1 cellular context compared by ENCODE assay signal in the genomic region with DNA sequence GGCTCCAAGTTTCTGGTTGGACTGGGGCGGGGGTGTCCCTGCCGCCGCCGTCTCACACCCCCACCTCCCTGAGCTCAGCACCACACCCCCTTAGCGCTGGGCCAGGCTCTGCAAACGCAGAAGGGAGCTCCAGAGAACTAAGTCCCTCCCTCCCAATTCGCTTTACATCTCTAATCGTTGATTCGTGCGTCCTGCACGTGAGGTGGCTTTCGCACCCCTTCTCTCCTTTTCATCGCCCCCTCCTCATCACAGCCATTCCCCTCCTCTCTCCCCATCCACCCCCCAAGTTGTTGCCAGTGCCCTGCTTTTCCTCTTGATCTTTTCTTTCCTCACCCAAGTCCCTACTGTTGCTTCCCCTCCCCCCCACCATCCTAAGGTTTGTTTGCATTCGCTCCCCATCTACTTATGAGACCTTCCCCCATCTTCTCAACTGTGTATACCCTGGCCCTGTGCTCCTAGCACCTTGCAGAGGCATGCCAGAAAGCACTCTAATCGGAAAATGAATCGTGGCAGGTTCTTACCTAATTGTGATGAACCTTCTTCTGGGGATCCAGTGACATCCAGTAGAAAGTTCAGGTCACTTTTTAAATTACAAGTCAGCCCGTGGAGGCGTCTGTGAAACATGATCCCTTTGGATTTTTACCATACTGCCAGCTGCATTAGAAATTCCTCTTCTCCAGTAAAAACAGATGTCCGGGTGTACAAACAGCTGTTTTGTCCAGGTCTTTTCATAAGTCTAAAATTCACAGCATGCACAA.
TF ChIP-seq lines count a peak whose summit lies in the region.

No MANE protein-coding gene starts in this region.

TF ChIP-seq in K562, 482 proteins besides CTCF, POLR2A, EP300 and RAD21 (continued from another document and continues in another):
- TF ChIP-seq, protein P1, sequence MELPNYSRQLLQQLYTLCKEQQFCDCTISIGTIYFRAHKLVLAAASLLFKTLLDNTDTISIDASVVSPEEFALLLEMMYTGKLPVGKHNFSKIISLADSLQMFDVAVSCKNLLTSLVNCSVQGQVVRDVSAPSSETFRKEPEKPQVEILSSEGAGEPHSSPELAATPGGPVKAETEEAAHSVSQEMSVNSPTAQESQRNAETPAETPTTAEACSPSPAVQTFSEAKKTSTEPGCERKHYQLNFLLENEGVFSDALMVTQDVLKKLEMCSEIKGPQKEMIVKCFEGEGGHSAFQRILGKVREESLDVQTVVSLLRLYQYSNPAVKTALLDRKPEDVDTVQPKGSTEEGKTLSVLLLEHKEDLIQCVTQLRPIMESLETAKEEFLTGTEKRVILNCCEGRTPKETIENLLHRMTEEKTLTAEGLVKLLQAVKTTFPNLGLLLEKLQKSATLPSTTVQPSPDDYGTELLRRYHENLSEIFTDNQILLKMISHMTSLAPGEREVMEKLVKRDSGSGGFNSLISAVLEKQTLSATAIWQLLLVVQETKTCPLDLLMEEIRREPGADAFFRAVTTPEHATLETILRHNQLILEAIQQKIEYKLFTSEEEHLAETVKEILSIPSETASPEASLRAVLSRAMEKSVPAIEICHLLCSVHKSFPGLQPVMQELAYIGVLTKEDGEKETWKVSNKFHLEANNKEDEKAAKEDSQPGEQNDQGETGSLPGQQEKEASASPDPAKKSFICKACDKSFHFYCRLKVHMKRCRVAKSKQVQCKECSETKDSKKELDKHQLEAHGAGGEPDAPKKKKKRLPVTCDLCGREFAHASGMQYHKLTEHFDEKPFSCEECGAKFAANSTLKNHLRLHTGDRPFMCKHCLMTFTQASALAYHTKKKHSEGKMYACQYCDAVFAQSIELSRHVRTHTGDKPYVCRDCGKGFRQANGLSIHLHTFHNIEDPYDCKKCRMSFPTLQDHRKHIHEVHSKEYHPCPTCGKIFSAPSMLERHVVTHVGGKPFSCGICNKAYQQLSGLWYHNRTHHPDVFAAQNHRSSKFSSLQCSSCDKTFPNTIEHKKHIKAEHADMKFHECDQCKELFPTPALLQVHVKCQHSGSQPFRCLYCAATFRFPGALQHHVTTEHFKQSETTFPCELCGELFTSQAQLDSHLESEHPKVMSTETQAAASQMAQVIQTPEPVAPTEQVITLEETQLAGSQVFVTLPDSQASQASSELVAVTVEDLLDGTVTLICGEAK (IDR thresholded peaks at IDR 0.05): 0 out of 2 replicates have a peak, but pooled peaks have one; percentile 51
- TF ChIP-seq, protein P1 (CRISPR knock-in tag; IDR thresholded peaks at IDR 0.05): no peak
- TF ChIP-seq NFE2L1 (tag; IDR thresholded peaks at IDR 0.05; ENCODE audit: borderline replicate concordance, low read depth): no peak
- TF ChIP-seq RBM17 (IDR thresholded peaks at IDR 0.05; ENCODE audit: borderline replicate concordance, low read depth, low read length): no peak
- TF ChIP-seq NCOA6 (IDR thresholded peaks at IDR 0.05): 0 out of 2 replicates have a peak, but pooled peaks have one; percentile 35
- TF ChIP-seq, protein P2, sequence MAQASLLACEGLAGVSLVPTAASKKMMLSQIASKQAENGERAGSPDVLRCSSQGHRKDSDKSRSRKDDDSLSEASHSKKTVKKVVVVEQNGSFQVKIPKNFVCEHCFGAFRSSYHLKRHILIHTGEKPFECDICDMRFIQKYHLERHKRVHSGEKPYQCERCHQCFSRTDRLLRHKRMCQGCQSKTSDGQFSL (CRISPR knock-in tag; IDR thresholded peaks at IDR 0.05): peak; percentile 70
- TF ChIP-seq, protein P2 (tag; IDR thresholded peaks at IDR 0.05): no peak
- no peak for TF ChIP-seq ELF1 (tag; IDR thresholded peaks at IDR 0.05)
- TF ChIP-seq SMARCC2 (IDR thresholded peaks at IDR 0.05; ENCODE audit: low read depth): peak; percentile 23; the same call in 1 of the 2 replicates
- TF ChIP-seq, protein P3, sequence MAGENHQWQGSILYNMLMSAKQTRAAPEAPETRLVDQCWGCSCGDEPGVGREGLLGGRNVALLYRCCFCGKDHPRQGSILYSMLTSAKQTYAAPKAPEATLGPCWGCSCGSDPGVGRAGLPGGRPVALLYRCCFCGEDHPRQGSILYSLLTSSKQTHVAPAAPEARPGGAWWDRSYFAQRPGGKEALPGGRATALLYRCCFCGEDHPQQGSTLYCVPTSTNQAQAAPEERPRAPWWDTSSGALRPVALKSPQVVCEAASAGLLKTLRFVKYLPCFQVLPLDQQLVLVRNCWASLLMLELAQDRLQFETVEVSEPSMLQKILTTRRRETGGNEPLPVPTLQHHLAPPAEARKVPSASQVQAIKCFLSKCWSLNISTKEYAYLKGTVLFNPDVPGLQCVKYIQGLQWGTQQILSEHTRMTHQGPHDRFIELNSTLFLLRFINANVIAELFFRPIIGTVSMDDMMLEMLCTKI (IDR thresholded peaks at IDR 0.05; ENCODE audit: partially characterized antibody): no peak
- TF ChIP-seq, protein P4, sequence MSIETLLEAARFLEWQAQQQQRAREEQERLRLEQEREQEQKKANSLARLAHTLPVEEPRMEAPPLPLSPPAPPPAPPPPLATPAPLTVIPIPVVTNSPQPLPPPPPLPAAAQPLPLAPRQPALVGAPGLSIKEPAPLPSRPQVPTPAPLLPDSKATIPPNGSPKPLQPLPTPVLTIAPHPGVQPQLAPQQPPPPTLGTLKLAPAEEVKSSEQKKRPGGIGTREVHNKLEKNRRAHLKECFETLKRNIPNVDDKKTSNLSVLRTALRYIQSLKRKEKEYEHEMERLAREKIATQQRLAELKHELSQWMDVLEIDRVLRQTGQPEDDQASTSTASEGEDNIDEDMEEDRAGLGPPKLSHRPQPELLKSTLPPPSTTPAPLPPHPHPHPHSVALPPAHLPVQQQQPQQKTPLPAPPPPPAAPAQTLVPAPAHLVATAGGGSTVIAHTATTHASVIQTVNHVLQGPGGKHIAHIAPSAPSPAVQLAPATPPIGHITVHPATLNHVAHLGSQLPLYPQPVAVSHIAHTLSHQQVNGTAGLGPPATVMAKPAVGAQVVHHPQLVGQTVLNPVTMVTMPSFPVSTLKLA (conservative IDR thresholded peaks at IDR 0.05): peak in 1 of 2 experiments; percentile 7; a peak in 2 of 4 replicates
- TF ChIP-seq, protein P5, sequence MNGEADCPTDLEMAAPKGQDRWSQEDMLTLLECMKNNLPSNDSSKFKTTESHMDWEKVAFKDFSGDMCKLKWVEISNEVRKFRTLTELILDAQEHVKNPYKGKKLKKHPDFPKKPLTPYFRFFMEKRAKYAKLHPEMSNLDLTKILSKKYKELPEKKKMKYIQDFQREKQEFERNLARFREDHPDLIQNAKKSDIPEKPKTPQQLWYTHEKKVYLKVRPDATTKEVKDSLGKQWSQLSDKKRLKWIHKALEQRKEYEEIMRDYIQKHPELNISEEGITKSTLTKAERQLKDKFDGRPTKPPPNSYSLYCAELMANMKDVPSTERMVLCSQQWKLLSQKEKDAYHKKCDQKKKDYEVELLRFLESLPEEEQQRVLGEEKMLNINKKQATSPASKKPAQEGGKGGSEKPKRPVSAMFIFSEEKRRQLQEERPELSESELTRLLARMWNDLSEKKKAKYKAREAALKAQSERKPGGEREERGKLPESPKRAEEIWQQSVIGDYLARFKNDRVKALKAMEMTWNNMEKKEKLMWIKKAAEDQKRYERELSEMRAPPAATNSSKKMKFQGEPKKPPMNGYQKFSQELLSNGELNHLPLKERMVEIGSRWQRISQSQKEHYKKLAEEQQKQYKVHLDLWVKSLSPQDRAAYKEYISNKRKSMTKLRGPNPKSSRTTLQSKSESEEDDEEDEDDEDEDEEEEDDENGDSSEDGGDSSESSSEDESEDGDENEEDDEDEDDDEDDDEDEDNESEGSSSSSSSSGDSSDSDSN (IDR thresholded peaks at IDR 0.05; ENCODE audit: borderline replicate concordance in 1 of 2, low read depth in 2 of 2, low read length in 2 of 2): no peak
- TF ChIP-seq MAZ (CRISPR knock-in tag; conservative IDR thresholded peaks at IDR 0.05 in 1 of 2, IDR thresholded peaks at IDR 0.05 in 1 of 2): peak in 1 of 2 experiments; percentile 38; a peak in 1 of 4 replicates
- TF ChIP-seq, protein P6, sequence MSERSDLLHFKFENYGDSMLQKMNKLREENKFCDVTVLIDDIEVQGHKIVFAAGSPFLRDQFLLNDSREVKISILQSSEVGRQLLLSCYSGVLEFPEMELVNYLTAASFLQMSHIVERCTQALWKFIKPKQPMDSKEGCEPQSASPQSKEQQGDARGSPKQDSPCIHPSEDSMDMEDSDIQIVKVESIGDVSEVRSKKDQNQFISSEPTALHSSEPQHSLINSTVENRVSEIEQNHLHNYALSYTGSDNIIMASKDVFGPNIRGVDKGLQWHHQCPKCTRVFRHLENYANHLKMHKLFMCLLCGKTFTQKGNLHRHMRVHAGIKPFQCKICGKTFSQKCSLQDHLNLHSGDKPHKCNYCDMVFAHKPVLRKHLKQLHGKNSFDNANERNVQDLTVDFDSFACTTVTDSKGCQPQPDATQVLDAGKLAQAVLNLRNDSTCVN (CRISPR knock-in tag; IDR thresholded peaks at IDR 0.05): peak; percentile 53; the same call in 1 of the 2 replicates
- TF ChIP-seq, protein P7, sequence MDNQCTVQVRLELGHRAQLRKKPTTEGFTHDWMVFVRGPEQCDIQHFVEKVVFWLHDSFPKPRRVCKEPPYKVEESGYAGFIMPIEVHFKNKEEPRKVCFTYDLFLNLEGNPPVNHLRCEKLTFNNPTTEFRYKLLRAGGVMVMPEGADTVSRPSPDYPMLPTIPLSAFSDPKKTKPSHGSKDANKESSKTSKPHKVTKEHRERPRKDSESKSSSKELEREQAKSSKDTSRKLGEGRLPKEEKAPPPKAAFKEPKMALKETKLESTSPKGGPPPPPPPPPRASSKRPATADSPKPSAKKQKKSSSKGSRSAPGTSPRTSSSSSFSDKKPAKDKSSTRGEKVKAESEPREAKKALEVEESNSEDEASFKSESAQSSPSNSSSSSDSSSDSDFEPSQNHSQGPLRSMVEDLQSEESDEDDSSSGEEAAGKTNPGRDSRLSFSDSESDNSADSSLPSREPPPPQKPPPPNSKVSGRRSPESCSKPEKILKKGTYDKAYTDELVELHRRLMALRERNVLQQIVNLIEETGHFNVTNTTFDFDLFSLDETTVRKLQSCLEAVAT (IDR thresholded peaks at IDR 0.05): peak in 1 of 2 experiments; percentile 54; a peak in 2 of 4 replicates
- TF ChIP-seq FOXK2 (conservative IDR thresholded peaks at IDR 0.05 in 1 of 2, IDR thresholded peaks at IDR 0.05 in 1 of 2; ENCODE audit: low read depth in 2 of 2): peak in 1 of 2 experiments; percentile 9; a peak in 1 of 4 replicates
- peak; percentile 70; the same call in 1 of the 2 replicates for TF ChIP-seq MIER1 (IDR thresholded peaks at IDR 0.05; ENCODE audit: low read depth)
- peak; percentile 18 for TF ChIP-seq HMGN3 (IDR thresholded peaks at IDR 0.05; ENCODE audit: borderline replicate concordance, extremely low read depth, insufficient read length, low read depth, low read length)
- peak; percentile 29; the same call in 1 of the 2 replicates for TF ChIP-seq BCOR (IDR thresholded peaks at IDR 0.05)
- peak; percentile 68; the same call in 1 of the 2 replicates for TF ChIP-seq LARP7 (IDR thresholded peaks at IDR 0.05)
- TF ChIP-seq, protein P8, sequence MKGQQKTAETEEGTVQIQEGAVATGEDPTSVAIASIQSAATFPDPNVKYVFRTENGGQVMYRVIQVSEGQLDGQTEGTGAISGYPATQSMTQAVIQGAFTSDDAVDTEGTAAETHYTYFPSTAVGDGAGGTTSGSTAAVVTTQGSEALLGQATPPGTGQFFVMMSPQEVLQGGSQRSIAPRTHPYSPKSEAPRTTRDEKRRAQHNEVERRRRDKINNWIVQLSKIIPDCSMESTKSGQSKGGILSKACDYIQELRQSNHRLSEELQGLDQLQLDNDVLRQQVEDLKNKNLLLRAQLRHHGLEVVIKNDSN (CRISPR knock-in tag; IDR thresholded peaks at IDR 0.05): peak; percentile 64
- TF ChIP-seq, protein P9, sequence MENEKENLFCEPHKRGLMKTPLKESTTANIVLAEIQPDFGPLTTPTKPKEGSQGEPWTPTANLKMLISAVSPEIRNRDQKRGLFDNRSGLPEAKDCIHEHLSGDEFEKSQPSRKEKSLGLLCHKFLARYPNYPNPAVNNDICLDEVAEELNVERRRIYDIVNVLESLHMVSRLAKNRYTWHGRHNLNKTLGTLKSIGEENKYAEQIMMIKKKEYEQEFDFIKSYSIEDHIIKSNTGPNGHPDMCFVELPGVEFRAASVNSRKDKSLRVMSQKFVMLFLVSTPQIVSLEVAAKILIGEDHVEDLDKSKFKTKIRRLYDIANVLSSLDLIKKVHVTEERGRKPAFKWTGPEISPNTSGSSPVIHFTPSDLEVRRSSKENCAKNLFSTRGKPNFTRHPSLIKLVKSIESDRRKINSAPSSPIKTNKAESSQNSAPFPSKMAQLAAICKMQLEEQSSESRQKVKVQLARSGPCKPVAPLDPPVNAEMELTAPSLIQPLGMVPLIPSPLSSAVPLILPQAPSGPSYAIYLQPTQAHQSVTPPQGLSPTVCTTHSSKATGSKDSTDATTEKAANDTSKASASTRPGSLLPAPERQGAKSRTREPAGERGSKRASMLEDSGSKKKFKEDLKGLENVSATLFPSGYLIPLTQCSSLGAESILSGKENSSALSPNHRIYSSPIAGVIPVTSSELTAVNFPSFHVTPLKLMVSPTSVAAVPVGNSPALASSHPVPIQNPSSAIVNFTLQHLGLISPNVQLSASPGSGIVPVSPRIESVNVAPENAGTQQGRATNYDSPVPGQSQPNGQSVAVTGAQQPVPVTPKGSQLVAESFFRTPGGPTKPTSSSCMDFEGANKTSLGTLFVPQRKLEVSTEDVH (IDR thresholded peaks at IDR 0.05; ENCODE audit: low read depth, partially characterized antibody): peak; percentile 15
- peak; percentile 61 for TF ChIP-seq DPF2 (IDR thresholded peaks at IDR 0.05)
- TF ChIP-seq KLF13 (tag; IDR thresholded peaks at IDR 0.05; ENCODE audit: borderline replicate concordance, low read depth): peak; percentile 21; the same call in 1 of the 2 replicates
- peak; percentile 51 for TF ChIP-seq ARID1B (IDR thresholded peaks at IDR 0.05)
- TF ChIP-seq SIN3A (IDR thresholded peaks at IDR 0.05; ENCODE audit: borderline replicate concordance in 2 of 2, control insufficient read depth in 1 of 2, low read depth in 2 of 2, low read length in 2 of 2): peak; percentile 3 to 23; a peak in 2 of 4 replicates
- no peak for TF ChIP-seq POLR2H (tag; IDR thresholded peaks at IDR 0.05; ENCODE audit: low read depth)
